In the genomic region with DNA sequence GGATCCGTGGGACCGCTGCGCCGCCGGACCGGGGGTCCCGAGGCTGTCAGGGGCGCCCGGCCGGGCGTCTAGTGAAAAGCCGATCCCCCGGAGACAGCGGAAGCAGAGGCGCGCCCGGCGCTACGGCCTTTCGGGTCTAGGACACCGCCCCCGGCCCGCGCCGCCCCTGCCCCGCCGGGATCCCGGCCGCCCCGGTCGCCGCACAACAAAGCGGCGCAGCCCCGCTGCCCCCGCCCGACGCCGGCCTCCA, we compare ENCODE assay signal across 8 cellular contexts. TPM values are rescaled to one million over a fixed set of nuclear protein-coding genes. Genes with fewer than 3 reads are reported as not detected.
A peak's percentile ranks its signal among the peaks of the same experiment; 100 is the strongest.
DNase-seq lines count a peak whose midpoint lies in the region; ATAC-seq, FAIRE-seq and TF ChIP-seq lines count a peak whose summit lies in the region.

No MANE protein-coding gene starts in this region.

- peaks cover 37% of the 10 kb centered on the region for H4K20me1 ChIP-seq in HepG2 (ENCODE audit: insufficient read depth, low read length)

- H3K4me3 Mint-ChIP-seq in activated CD4-positive, alpha-beta T cell treated with anti-CD3 and anti-CD28 coated beads for 36 hours: no peak overlapping the region

- no peak overlapping the region for H2AFZ ChIP-seq in HepG2 (ENCODE audit: low read length)

- POLR2A ChIA-PET in activated CD4-positive, alpha-beta T cell treated with anti-CD3 and anti-CD28 coated beads for 36 hours (lab: Charles Lee): no interaction called here
- POLR2A ChIA-PET in HepG2 (lab: Yijun Ruan, JAX): interaction anchor here (0.8 to 1.4 kb wide), 7 partner anchors 12 to 116 kb away, joined by 3 to 8 read pairs (median 4); partner anchors contain the start of genes MRPL57 and SKA3

- DNase-seq in activated CD4-positive, alpha-beta T cell treated with anti-CD3 and anti-CD28 coated beads for 36 hours: no peak
- no peak for DNase-seq in activated CD4-positive, alpha-beta T cell treated with anti-CD3 and anti-CD28 coated beads, Interleukin-2, amount 50 U/mL, for 4 hours
- DNase-seq in brain microvascular endothelial cell: no peak
- no peak for DNase-seq in HepG2 (ENCODE audit: low spot score)
- DNase-seq in transverse colon: no peak
- DNase-seq in T-helper 2 cell: no peak
- DNase-seq in NCI-H1436 (lab: John Stamatoyannopoulos, UW): no peak

- no peak for TF ChIP-seq EP300 in HepG2 (IDR thresholded peaks at IDR 0.05; ENCODE audit: low read depth in 2 of 2, low read length in 2 of 2)
- TF ChIP-seq EP300 in HepG2 (CRISPR knock-in tag; IDR thresholded peaks at IDR 0.05; ENCODE audit: borderline replicate concordance): no peak
- no peak for TF ChIP-seq EP300 in transverse colon (IDR thresholded peaks at IDR 0.05; ENCODE audit: low read depth)

- H3K9me3 Mint-ChIP-seq in activated CD4-positive, alpha-beta T cell treated with anti-CD3 and anti-CD28 coated beads for 36 hours (ENCODE audit: low read depth): no peaks in the 10 kb centered on the region

- BruUV-seq in HepG2 (replicated peaks; lab: Mats Ljungman, UMichigan): no TSS peak

- H3K79me2 ChIP-seq in HepG2 (ENCODE audit: insufficient read depth, low read length): peaks cover 47% of the 10 kb centered on the region

- peak; percentile 47 for ATAC-seq in activated CD4-positive, alpha-beta T cell treated with anti-CD3 and anti-CD28 coated beads for 36 hours
- ATAC-seq in HepG2: no peak
- ATAC-seq in HG03342 (IDR thresholded peaks at IDR 0.05; ENCODE audit: unreplicated experiment): no peak

- H3K36me3 ChIP-seq in brain microvascular endothelial cell (replicated peaks) (no peaks in the 10 kb centered on the region), HepG2 (replicated peaks in 1 of 2; ENCODE audit: control insufficient read depth in 1 of 2, insufficient read depth in 2 of 2, low read length in 2 of 2) (peaks cover 0 to 5% of the 10 kb centered on the region in 2 experiments; a peak in 2 of 5 replicates), transverse colon (no peaks in the 10 kb centered on the region)

- H3K9ac ChIP-seq in HepG2 (ENCODE audit: insufficient read depth, low read depth, low read length): peak overlapping the region; percentile 98

- H3K27ac Mint-ChIP-seq in activated CD4-positive, alpha-beta T cell treated with anti-CD3 and anti-CD28 coated beads for 36 hours: no peak overlapping the region

- intact Hi-C loops in activated CD4-positive, alpha-beta T cell treated with anti-CD3 and anti-CD28 coated beads for 36 hours (cut with DNase I, micrococcal nuclease): loop anchor here (1.0 to 10.0 kb wide), 3 partner anchors 15 to 116 kb away; no protein-coding TSS in a partner anchor
- intact Hi-C loops in HepG2 (cut with micrococcal nuclease; ENCODE audit: unreplicated experiment) (no loop called here), transverse colon (cut with DNase I; ENCODE audit: low total_unique reads) (loop anchor here (5.0 to 10.0 kb wide), 2 partner anchors 43 to 116 kb away; no protein-coding TSS in a partner anchor)

- CTCF ChIA-PET in activated CD4-positive, alpha-beta T cell treated with anti-CD3 and anti-CD28 coated beads for 36 hours (lab: Charles Lee): no interaction called here
- CTCF ChIA-PET in HepG2 (lab: Yijun Ruan, JAX; ENCODE audit: low intra/inter-chr PET ratio, low total read pairs): no interaction called here

- H3K4me1 ChIP-seq in HepG2 (ENCODE audit: insufficient read depth, low read length) (peaks cover 57% of the 10 kb centered on the region), transverse colon (peaks cover 6 to 32% (median 12%) of the 10 kb centered on the region in 4 donors)

- H3K4me1 Mint-ChIP-seq in activated CD4-positive, alpha-beta T cell treated with anti-CD3 and anti-CD28 coated beads for 36 hours: peaks cover 2% of the 10 kb centered on the region

- H3K9me3 ChIP-seq in HepG2 (ENCODE audit: low read length) (no peaks in the 10 kb centered on the region), transverse colon (no peaks in the 10 kb centered on the region)

- WGBS in HepG2 (ENCODE audit: low lambda C conversion rate): no CpG with 5 or more reads among the region's 39 CpGs
- 2% methylated on average over 39 of the region's 39 CpGs; no CpG with 5 or more reads in 1 of the 2 donors for WGBS in transverse colon (ENCODE audit: low coverage in 1 of 2), 2 donors

- H3K27me3 ChIP-seq in brain microvascular endothelial cell (replicated peaks) (no peaks in the 10 kb centered on the region), HepG2 (ENCODE audit: control insufficient read depth in 1 of 2, insufficient read depth in 2 of 2, low read length in 2 of 2) (no peaks in the 10 kb centered on the region; a peak in 2 of 5 replicates), transverse colon (peaks cover 11% of the 10 kb centered on the region)

- TF ChIP-seq CTCF in brain microvascular endothelial cell (IDR thresholded peaks at IDR 0.05; ENCODE audit: low read depth, low read length, missing control alignments): no peak
- no peak for TF ChIP-seq CTCF in HepG2 (CRISPR knock-in tag; IDR thresholded peaks at IDR 0.05)
- no peak for TF ChIP-seq CTCF in transverse colon (IDR thresholded peaks at IDR 0.05)

- peak overlapping the region; percentile 86 for H3K4me2 ChIP-seq in HepG2 (ENCODE audit: low read depth, low read length)

- TF ChIP-seq RAD21 in HepG2 (CRISPR knock-in tag; IDR thresholded peaks at IDR 0.05): no peak

- no peak for FAIRE-seq in HepG2 (lab: Jason Lieb, UNC)

- H3K27ac ChIP-seq in brain microvascular endothelial cell: peak overlapping the region; percentile 99
- H3K27ac ChIP-seq in HepG2 (ENCODE audit: extremely low read length, insufficient read depth, low read length): peak overlapping the region; percentile 97
- H3K27ac ChIP-seq in transverse colon: peak overlapping the region; percentile 97 to 98 (median 98)

- TF ChIP-seq POLR2A in HepG2 (IDR thresholded peaks at IDR 0.05; ENCODE audit: insufficient read depth in 1 of 2, low read depth in 2 of 2, low read length in 2 of 2) (no peak; a peak in 1 of 4 replicates), transverse colon (IDR thresholded peaks at IDR 0.05) (no peak)

- H3K4me3 ChIP-seq in brain microvascular endothelial cell (ENCODE audit: low read depth, low read length) (peak overlapping the region; percentile 73), HepG2 (replicated peaks in 1 of 3; ENCODE audit: insufficient read depth in 1 of 3, low read depth in 2 of 3, low read length in 3 of 3) (peak overlapping the region; percentile 90 to 94 (median 91)), transverse colon (peak overlapping the region; percentile 73 to 93 (median 86))

- peaks cover 1% of the 10 kb centered on the region for H3K36me3 Mint-ChIP-seq in activated CD4-positive, alpha-beta T cell treated with anti-CD3 and anti-CD28 coated beads for 36 hours (ENCODE audit: low read depth)

- in situ Hi-C loops in brain microvascular endothelial cell (cut with HindIII; ENCODE audit: low pct_ligation_motif_present, low sequenced_read_pairs) (no loop called here), HepG2 (cut with HindIII; ENCODE audit: extremely low pct_ligation_motif_present, low pct_unique_long_range_greater_than_20kb) (no loop called here), transverse colon (cut with MboI; ENCODE audit: low pct_ligation_motif_present in 1 of 4, low pct_unique_long_range_greater_than_20kb in 1 of 4, low sequenced_read_pairs in 3 of 4) (no loop called here)

- peaks cover 19% of the 10 kb centered on the region for H3K27me3 Mint-ChIP-seq in activated CD4-positive, alpha-beta T cell treated with anti-CD3 and anti-CD28 coated beads for 36 hours

TF ChIP-seq in HepG2, 621 proteins besides CTCF, POLR2A, EP300 and RAD21:
- TF ChIP-seq ZNF605 (CRISPR knock-in tag; IDR thresholded peaks at IDR 0.05) (no peak), ZNF816 (CRISPR knock-in tag; IDR thresholded peaks at IDR 0.05; ENCODE audit: borderline replicate concordance) (0 out of 2 replicates have a peak, but pooled peaks have one; percentile 24), ZNF441 (CRISPR knock-in tag; IDR thresholded peaks at IDR 0.05; ENCODE audit: borderline replicate concordance) (no peak), CAMTA2 (CRISPR knock-in tag; IDR thresholded peaks at IDR 0.05; ENCODE audit: borderline replicate concordance) (0 out of 2 replicates have a peak, but pooled peaks have one; percentile 1)

RNA-seq across cellular contexts. Expression of gene LATS2, which starts 0.6 kb away (rescaled TPM):
- 1 to 10 TPM; 1.6 TPM for total RNA-seq in activated CD4-positive, alpha-beta T cell treated with anti-CD3 and anti-CD28 coated beads for 36 hours
- total RNA-seq in HepG2 (2016; rRNA removed; fragmentation: Illumina TruSeq; extraction: Trizol): 7.1 and 7.3 TPM in 2 replicates
- total RNA-seq in HepG2 (2016; cell fraction: cytosol; rRNA removed; fragmentation: Illumina TruSeq; extraction: Trizol; ENCODE audit: low read depth): 1.7 and 1.8 TPM in 2 replicates
- 7.0 and 7.2 TPM in 2 replicates for total RNA-seq in HepG2 (2016; cell fraction: insoluble cytoplasmic fraction; rRNA removed; fragmentation: Illumina TruSeq; extraction: Trizol)
- total RNA-seq in HepG2 (2016; cell fraction: membrane; rRNA removed; fragmentation: Illumina TruSeq; extraction: Trizol): 4.2 and 4.3 TPM in 2 replicates
- 6.9 and 7.7 TPM in 2 replicates for total RNA-seq in HepG2 (2016; cell fraction: nucleus; rRNA removed; fragmentation: Illumina TruSeq; extraction: Trizol)
- polyA plus RNA-seq in HepG2 (2011; rRNA removed): 8.5 and 9.1 TPM in 2 replicates
- 6.4 and 10.3 TPM in 2 replicates for polyA plus RNA-seq in HepG2 (2011; cell fraction: cytosol; rRNA removed)
- polyA plus RNA-seq in HepG2 (2011; cell fraction: nucleus; rRNA removed): 11.4 and 12.5 TPM in 2 replicates
- polyA plus RNA-seq in HepG2 (2012): 10.4 and 11.8 TPM in 2 replicates
- polyA plus RNA-seq in HepG2 (2016; cell fraction: cytosol; fragmentation: Illumina TruSeq; extraction: Trizol; ENCODE audit: low read depth): 0.38 TPM in 2 replicates
- 10.2 and 11.9 TPM in 2 replicates for polyA plus RNA-seq in HepG2 (2016; cell fraction: insoluble cytoplasmic fraction; fragmentation: Illumina TruSeq; extraction: Trizol; ENCODE audit: low read depth)
- 2.2 and 2.4 TPM in 2 replicates for polyA plus RNA-seq in HepG2 (2016; cell fraction: membrane; fragmentation: Illumina TruSeq; extraction: Trizol; ENCODE audit: low read depth)
- polyA plus RNA-seq in HepG2 (2016; cell fraction: nucleus; fragmentation: Illumina TruSeq; extraction: Trizol; ENCODE audit: insufficient read depth, low read depth): 13.3 and 13.4 TPM in 2 replicates
- 11.2 and 18.2 TPM in 2 replicates for polyA minus RNA-seq in HepG2 (2011; rRNA and poly(A)+ RNA removed; ENCODE audit: low replicate concordance)
- polyA minus RNA-seq in HepG2 (2011; cell fraction: cytosol; rRNA and poly(A)+ RNA removed): 11.8 and 11.9 TPM in 2 replicates
- 10.8 and 11.6 TPM in 2 replicates for polyA minus RNA-seq in HepG2 (2011; cell fraction: nucleus; rRNA and poly(A)+ RNA removed)
- 10 to 100 TPM in 3 of 4 donors, 1 to 10 TPM in 1; 8.9 to 15.7 (median 12.5) TPM for total RNA-seq in transverse colon
